1 cellular context compared by ENCODE assay signal in genomic region chr1:167928457-167928852, GRCh38.
TF ChIP-seq lines count a peak whose summit lies in the region.

No MANE protein-coding gene starts in this region.

TF ChIP-seq in K562, 482 proteins besides CTCF, POLR2A, EP300 and RAD21 (continued from another document and continues in another):
- no peak for TF ChIP-seq PHF21A (IDR thresholded peaks at IDR 0.05; ENCODE audit: borderline replicate concordance, low read depth)
- no peak for TF ChIP-seq HNRNPH1 (optimal IDR thresholded peaks at IDR 0.05; ENCODE audit: low read depth, low read length)
- TF ChIP-seq TAF9B (IDR thresholded peaks at IDR 0.05; ENCODE audit: partially characterized antibody) = peak; percentile 52
- TF ChIP-seq WHSC1 (IDR thresholded peaks at IDR 0.05; ENCODE audit: low read length) = no peak
- 0 out of 2 replicates have a peak, but pooled peaks have one; percentile 40 for TF ChIP-seq ATF7 (IDR thresholded peaks at IDR 0.05)
- no peak for TF ChIP-seq ZBTB17 (CRISPR knock-in tag; IDR thresholded peaks at IDR 0.05)
- no peak for TF ChIP-seq ZNF695 (CRISPR knock-in tag; IDR thresholded peaks at IDR 0.05)
- TF ChIP-seq PURB (CRISPR knock-in tag; IDR thresholded peaks at IDR 0.05; ENCODE audit: low read depth) = no peak
- TF ChIP-seq ZFX (CRISPR knock-in tag; IDR thresholded peaks at IDR 0.05) = no peak
- no peak for TF ChIP-seq RERE (CRISPR knock-in tag; IDR thresholded peaks at IDR 0.05; ENCODE audit: borderline replicate concordance)
- 0 out of 4 replicates have a peak, but pooled peaks of 1 of the 2 experiments have one; percentile 23 for TF ChIP-seq CSDE1 (IDR thresholded peaks at IDR 0.05)
- no peak for TF ChIP-seq STAT6 (CRISPR knock-in tag; IDR thresholded peaks at IDR 0.05)
- no peak for TF ChIP-seq ZBTB49 (CRISPR knock-in tag; IDR thresholded peaks at IDR 0.05; ENCODE audit: borderline replicate concordance)
- no peak for TF ChIP-seq ETV1 (tag; conservative IDR thresholded peaks at IDR 0.05; ENCODE audit: low read depth)
- no peak for TF ChIP-seq HNRNPLL (IDR thresholded peaks at IDR 0.05; ENCODE audit: low read depth, low read length, poor library complexity, severe bottlenecking)
- no peak for TF ChIP-seq E2F5 (CRISPR knock-in tag; IDR thresholded peaks at IDR 0.05)
- no peak for TF ChIP-seq TRIM28 (IDR thresholded peaks at IDR 0.05)
- TF ChIP-seq MAFF (IDR thresholded peaks at IDR 0.05; ENCODE audit: low read length) = peak; percentile 89
- no peak for TF ChIP-seq SRSF9 (IDR thresholded peaks at IDR 0.05; ENCODE audit: borderline replicate concordance, low read depth, low read length)
- TF ChIP-seq EZH2 (IDR thresholded peaks at IDR 0.05; ENCODE audit: borderline replicate concordance, low read depth, low read length) = no peak
- TF ChIP-seq ZNF764 (CRISPR knock-in tag; IDR thresholded peaks at IDR 0.05; ENCODE audit: low read depth) = no peak
- no peak for TF ChIP-seq ZNF830 (CRISPR knock-in tag; IDR thresholded peaks at IDR 0.05)
- TF ChIP-seq ZNF197 (CRISPR knock-in tag; IDR thresholded peaks at IDR 0.05; ENCODE audit: low read depth) = no peak
- TF ChIP-seq ZNF518B (CRISPR knock-in tag; IDR thresholded peaks at IDR 0.05) = no peak
- no peak for TF ChIP-seq HIVEP1 (CRISPR knock-in tag; IDR thresholded peaks at IDR 0.05)
- no peak for TF ChIP-seq MEF2A (IDR thresholded peaks at IDR 0.05; ENCODE audit: control insufficient read depth, low read depth, low read length)
- TF ChIP-seq ZNF511 (CRISPR knock-in tag; IDR thresholded peaks at IDR 0.05) = no peak
- TF ChIP-seq SRF (CRISPR knock-in tag; IDR thresholded peaks at IDR 0.05) = no peak
- TF ChIP-seq FOSL1 (tag; conservative IDR thresholded peaks at IDR 0.05) = no peak
- no peak for TF ChIP-seq SETDB1 (IDR thresholded peaks at IDR 0.05; ENCODE audit: low read length)
- no peak for TF ChIP-seq ZNF3 (CRISPR knock-in tag; IDR thresholded peaks at IDR 0.05)
- no peak for TF ChIP-seq RNF219 (CRISPR knock-in tag; IDR thresholded peaks at IDR 0.05)
